Comparison of ENCODE assay signal across 24 cellular contexts in genomic region chr7:41754046-41754445, GRCh38. TPM values are rescaled to one million over a fixed set of nuclear protein-coding genes. Genes with fewer than 3 reads are reported as not detected.
"Had no signal": no experiment of that assay in that cellular context is flagged by ENCODE, and none has a peak within 500 bp of the region (broad histone marks: within the 10 kb centered on the region; RNA-seq: fewer than 3 reads in every experiment).

No MANE protein-coding gene starts in this region.

- H3K4me3 Mint-ChIP-seq: immature natural killer cell; naive thymus-derived CD4-positive, alpha-beta T cell; nephron progenitor cell; stimulated activated naive B cell treated with anti-CD40 and anti-IgM and Interleukin-4, amounts not matched to agents 10 μg/mL and 1 μg/mL and 100 μg/mL, for 72 hours had no signal

- FAIRE-seq: kidney had no signal

- DNase-seq: cortex of kidney; dorsolateral prefrontal cortex; effector CD8-positive, alpha-beta T cell; glutamatergic neuron; immature natural killer cell; kidney; left colon; naive thymus-derived CD4-positive, alpha-beta T cell; nephron progenitor cell; psoas muscle; retina; right lobe of liver; spleen; stimulated activated CD4-positive, alpha-beta T cell treated with anti-CD3 and anti-CD28 coated beads, Interleukin-15, amount 100 ng/mL, for 24 hours; stimulated activated CD4-positive, alpha-beta T cell treated with anti-CD3 and anti-CD28 coated beads, Interleukin-1b, Interleukin-23, amount 100 ng/mL, for 48 hours; stimulated activated CD4-positive, alpha-beta T cell treated with anti-CD3 and anti-CD28 coated beads, Interleukin-4, amount 100 ng/mL, for 4 hours; stimulated activated naive B cell treated with anti-CD40 and anti-IgM and Interleukin-4, amounts not matched to agents 10 μg/mL and 1 μg/mL and 100 μg/mL, for 72 hours; stomach; substantia nigra; transverse colon; uterus had no signal

- H3K4me3 ChIP-seq: dorsolateral prefrontal cortex, esophagus muscularis mucosa, gastroesophageal sphincter, psoas muscle, right lobe of liver, spleen, stomach, thoracic aorta, transverse colon, uterus had no signal

- H3K27ac Mint-ChIP-seq: immature natural killer cell; naive thymus-derived CD4-positive, alpha-beta T cell; nephron progenitor cell; stimulated activated naive B cell treated with anti-CD40 and anti-IgM and Interleukin-4, amounts not matched to agents 10 μg/mL and 1 μg/mL and 100 μg/mL, for 72 hours had no signal

- H3K36me3 Mint-ChIP-seq: immature natural killer cell had no signal

- H3K4me1 Mint-ChIP-seq: immature natural killer cell; naive thymus-derived CD4-positive, alpha-beta T cell; nephron progenitor cell had no signal

- H3K36me3 ChIP-seq: esophagus muscularis mucosa, gastroesophageal sphincter, right lobe of liver, spleen, stomach, thoracic aorta, transverse colon, uterus had no signal

- ATAC-seq: gastroesophageal sphincter; left colon; naive thymus-derived CD4-positive, alpha-beta T cell; psoas muscle; right lobe of liver; stimulated activated naive B cell treated with anti-CD40 and anti-IgM and Interleukin-4, amounts not matched to agents 10 μg/mL and 1 μg/mL and 100 μg/mL, for 72 hours had no signal

- H3K27me3 ChIP-seq: esophagus muscularis mucosa, gastroesophageal sphincter, right lobe of liver, spleen, stomach, transverse colon, uterus had no signal

- H3K9me3 ChIP-seq: esophagus muscularis mucosa, psoas muscle, right lobe of liver, uterus had no signal

- H3K27me3 Mint-ChIP-seq: stimulated activated naive B cell treated with anti-CD40 and anti-IgM and Interleukin-4, amounts not matched to agents 10 μg/mL and 1 μg/mL and 100 μg/mL, for 72 hours had no signal

- H3K27ac ChIP-seq: dorsolateral prefrontal cortex, esophagus muscularis mucosa, gastroesophageal sphincter, psoas muscle, right lobe of liver, spleen, stomach, thoracic aorta, transverse colon, uterus had no signal

- H3K4me1 ChIP-seq: esophagus muscularis mucosa, gastroesophageal sphincter, psoas muscle, right lobe of liver, spleen, stomach, transverse colon, uterus had no signal

RNA-seq across cellular contexts. Expression of gene INHBA, which starts 51.2 kb away (rescaled TPM):
- polyA plus RNA-seq: immature natural killer cell; naive thymus-derived CD4-positive, alpha-beta T cell had no signal
